In genomic region chr7:28299556-28299955, GRCh38 we compare ENCODE assay signal across 16 cellular contexts.
DNase-seq lines count a peak whose midpoint lies in the region; ATAC-seq and TF ChIP-seq lines count a peak whose summit lies in the region.
"Had no signal": no experiment of that assay in that cellular context is flagged by ENCODE, and none has a peak within 500 bp of the region (broad histone marks: within the 10 kb centered on the region; RNA-seq: fewer than 3 reads in every experiment).

No MANE protein-coding gene starts in this region.

- ATAC-seq in PC-3, result no peak
- peak in 3 of 4 donors; percentile 23 to 38 (median 28) for ATAC-seq in right lobe of liver
- ATAC-seq: CD8-positive, alpha-beta T cell had no signal

- CTCF ChIA-PET in PC-3 (lab: Charles Lee), result interaction anchor here (0.5 to 1.9 kb wide), 5 partner anchors 49 to 205 kb away, joined by 3 to 18 read pairs (median 4); no protein-coding TSS in a partner anchor

- H3K9ac ChIP-seq in PC-3 (ENCODE audit: low read length) (no peak overlapping the region), skeletal muscle satellite cell (ENCODE audit: low read depth, low read length) (peak overlapping the region; percentile 64)

- no peak overlapping the region for H2AFZ ChIP-seq in PC-3 (ENCODE audit: low read length)

- H3F3A ChIP-seq in PC-3 (ENCODE audit: low read length, unreplicated experiment), result no peaks in the 10 kb centered on the region

- H3K4me3 ChIP-seq in PC-3 (ENCODE audit: low read length) (no peak overlapping the region), right lobe of liver (no peak overlapping the region), skeletal muscle satellite cell (ENCODE audit: low read length) (no peak overlapping the region)
- H3K4me3 ChIP-seq: PC-9 had no signal

- H4K20me1 ChIP-seq in PC-3 (ENCODE audit: low read length), result no peaks in the 10 kb centered on the region

- TF ChIP-seq POLR2A in right lobe of liver (IDR thresholded peaks at IDR 0.05), result no peak

- H3K4me1 ChIP-seq in PC-3 (ENCODE audit: insufficient read depth, low read length), result peaks cover 13% of the 10 kb centered on the region
- H3K4me1 ChIP-seq in right lobe of liver, result peaks cover 0 to 25% (median 8%) of the 10 kb centered on the region in 4 donors
- peaks cover 35% of the 10 kb centered on the region for H3K4me1 ChIP-seq in skeletal muscle satellite cell (ENCODE audit: control insufficient read depth, insufficient read depth, low read length)
- H3K4me1 ChIP-seq: Caco-2 had no signal

- TF ChIP-seq CTCF in PC-3 (conservative IDR thresholded peaks at IDR 0.05; ENCODE audit: low read depth, low read length) (no peak), right lobe of liver (IDR thresholded peaks at IDR 0.05) (no peak)

- H3K9me3 ChIP-seq in PC-3 (ENCODE audit: low read length) (no peaks in the 10 kb centered on the region), right lobe of liver (no peaks in the 10 kb centered on the region), skeletal muscle satellite cell (replicated peaks; ENCODE audit: low read length) (no peaks in the 10 kb centered on the region)
- H3K9me3 ChIP-seq: Caco-2 had no signal

- no peaks in the 10 kb centered on the region for H3K79me2 ChIP-seq in PC-3 (ENCODE audit: low read length)

- DNase-seq in DMS153 treated with DMSO at 0.1 percent for 48 hours (lab: John Stamatoyannopoulos, UW; ENCODE audit: unreplicated experiment) (peak; percentile 79), DMS153 (lab: John Stamatoyannopoulos, UW) (no peak), PC-3 (peak; percentile 6), right lobe of liver (no peak), NCI-H345 treated with DMSO at 0.1 percent for 48 hours (lab: John Stamatoyannopoulos, UW; ENCODE audit: unreplicated experiment) (no peak), DMS 273 treated with DMSO at 0.1 percent for 48 hours (lab: John Stamatoyannopoulos, UW) (no peak)
- no peak for DNase-seq in stimulated activated CD4-positive, alpha-beta T cell treated with anti-CD3 and anti-CD28 coated beads, Interleukin-15, amount 100 ng/mL, for 24 hours
- DNase-seq: CD8-positive, alpha-beta T cell; Karpas-422; NCI-H524 treated with DMSO at 0.1 percent for 48 hours; NK-92 treated with Interleukin-12 subunit alpha and Interleukin-12 subunit beta, amount 100 ng/mL, for 24 hours had no signal

- H3K36me3 ChIP-seq in PC-3 (ENCODE audit: low read depth, low read length) (no peaks in the 10 kb centered on the region), right lobe of liver (no peaks in the 10 kb centered on the region), skeletal muscle satellite cell (ENCODE audit: insufficient read depth, low read length) (no peaks in the 10 kb centered on the region)

- H3K9me2 ChIP-seq in PC-3 (replicated peaks; ENCODE audit: low read length), result no peaks in the 10 kb centered on the region

- H3K27me3 ChIP-seq in PC-3 (ENCODE audit: low read length) (no peaks in the 10 kb centered on the region), right lobe of liver (no peaks in the 10 kb centered on the region), skeletal muscle satellite cell (ENCODE audit: control insufficient read depth, insufficient read depth, low read length) (no peaks in the 10 kb centered on the region)

- H3K27ac ChIP-seq in PC-3 (ENCODE audit: low read length) (no peak overlapping the region), right lobe of liver (peak overlapping the region in 1 of 3 donors; percentile 87)
- H3K27ac ChIP-seq: 22Rv1, C4-2B, PC-9 had no signal

- H3K4me2 ChIP-seq in PC-3 (ENCODE audit: low read length) (no peak overlapping the region), skeletal muscle satellite cell (ENCODE audit: low read length) (no peak overlapping the region)
- H3K4me2 ChIP-seq: PC-9 had no signal

- POLR2A ChIA-PET in PC-3 (lab: Charles Lee; ENCODE audit: unreplicated experiment), result no interaction called here

- intact Hi-C loops in PC-3 (cut with micrococcal nuclease) (loop anchor here (1.0 to 5.0 kb wide), 4 partner anchors 61 to 428 kb away; no protein-coding TSS in a partner anchor), right lobe of liver (cut with DNase I) (no loop called here)

- no TSS peak for BruUV-seq in PC-3 (replicated peaks; lab: Mats Ljungman, UMichigan)

- WGBS in right lobe of liver (ENCODE audit: insufficient coverage, low coverage, low lambda C conversion rate, missing lambda C conversion rate), result 82% methylated on average over 1 of the region's 1 CpG

Comparison
In these comparisons a context has a peak if more than half of its experiments do, and no peak if none do; other contexts are left out.
1. DNase-seq: peak in DMS153 treated with DMSO at 0.1 percent for 48 hours (single experiment) and PC-3 (single experiment); none in DMS153 (single experiment), right lobe of liver (0 of 3), stimulated activated CD4-positive, alpha-beta T cell treated with anti-CD3 and anti-CD28 coated beads, Interleukin-15, amount 100 ng/mL, for 24 hours (single experiment), NCI-H345 treated with DMSO at 0.1 percent for 48 hours (single experiment) and DMS 273 treated with DMSO at 0.1 percent for 48 hours (single experiment).